9 cellular contexts compared by ENCODE assay signal in genomic region chr4:37648084-37648817, GRCh38. TPM values are rescaled to one million over a fixed set of nuclear protein-coding genes. Genes with fewer than 3 reads are reported as not detected.
DNase-seq lines count a peak whose midpoint lies in the region; ATAC-seq, FAIRE-seq and TF ChIP-seq lines count a peak whose summit lies in the region.
"Had no signal": no experiment of that assay in that cellular context is flagged by ENCODE, and none has a peak within 500 bp of the region (broad histone marks: within the 10 kb centered on the region; RNA-seq: fewer than 3 reads in every experiment).

No MANE protein-coding gene starts in this region.

- H3K4me3 ChIP-seq in epithelial cell of esophagus (ENCODE audit: low read length) (no peak overlapping the region), pancreas (no peak overlapping the region)
- H3K4me3 ChIP-seq: cardiac muscle cell had no signal

- no peaks in the 10 kb centered on the region for H3K9me3 ChIP-seq in pancreas

- WGBS in pancreas, 2 donors: 41 to 50% methylated on average over 8 of the region's 8 CpGs

- H3K36me3 ChIP-seq in pancreas: no peaks in the 10 kb centered on the region
- H3K36me3 ChIP-seq: cardiac muscle cell had no signal

- ATAC-seq in pancreas (peak; percentile 96 to 97 (median 96)), HG03342 (IDR thresholded peaks at IDR 0.05; ENCODE audit: unreplicated experiment) (no peak)

- H3K27me3 ChIP-seq in pancreas: no peaks in the 10 kb centered on the region
- H3K27me3 ChIP-seq: cardiac muscle cell had no signal

- intact Hi-C loops in pancreas (cut with DNase I): no loop called here

- H3K4me1 ChIP-seq in pancreas: peaks cover 0 to 14% (median 6%) of the 10 kb centered on the region in 3 donors

- DNase-seq in ELR (ENCODE audit: low read depth) (peak; percentile 97), NCI-H69 (lab: John Stamatoyannopoulos, UW) (peak; percentile 91), epithelial cell of esophagus (ENCODE audit: low read depth) (peak; percentile 93), pancreas (peak in 5 of 6 donors; percentile 64 to 83 (median 76)), KG1 (lab: John Stamatoyannopoulos, UW) (no peak), caudate nucleus (lab: John Stamatoyannopoulos, UW) (no peak)
- DNase-seq in activated CD4-positive, alpha-beta T cell treated with anti-CD3 and anti-CD28 coated beads, Interleukin-2, amount 50 U/mL, for 4 hours: no peak

- H3K27ac ChIP-seq in pancreas (no peak overlapping the region), caudate nucleus (ENCODE audit: low read depth, low read length) (no peak overlapping the region)
- H3K27ac ChIP-seq: cardiac muscle cell had no signal

- TF ChIP-seq CTCF in epithelial cell of esophagus (IDR thresholded peaks at IDR 0.05; ENCODE audit: insufficient read depth, low read depth, low read length, missing control alignments) (no peak), pancreas (IDR thresholded peaks at IDR 0.05) (no peak)

- no peak for FAIRE-seq in pancreas (lab: Jason Lieb, UNC)

RNA-seq across cellular contexts. Expression of gene RELL1, which starts 37.9 kb away (rescaled TPM):
- total RNA-seq in pancreas: 10 to 100 TPM in 2 of 6 donors, 1 to 10 TPM in 4; 3.9 to 17.1 (median 5.0) TPM
- 1 to 10 TPM in 1 of 2 donors, under 1 TPM in 1; 0.38 to 1.4 TPM for polyA plus RNA-seq in pancreas

Comparison
In these comparisons a context has a peak if more than half of its experiments do, and no peak if none do; other contexts are left out.
1. DNase-seq: peak in ELR (single experiment), NCI-H69 (single experiment), epithelial cell of esophagus (single experiment) and pancreas (5 of 6); none in KG1 (single experiment), activated CD4-positive, alpha-beta T cell treated with anti-CD3 and anti-CD28 coated beads, Interleukin-2, amount 50 U/mL, for 4 hours (0 of 2) and caudate nucleus (0 of 61).